In the genomic region with DNA sequence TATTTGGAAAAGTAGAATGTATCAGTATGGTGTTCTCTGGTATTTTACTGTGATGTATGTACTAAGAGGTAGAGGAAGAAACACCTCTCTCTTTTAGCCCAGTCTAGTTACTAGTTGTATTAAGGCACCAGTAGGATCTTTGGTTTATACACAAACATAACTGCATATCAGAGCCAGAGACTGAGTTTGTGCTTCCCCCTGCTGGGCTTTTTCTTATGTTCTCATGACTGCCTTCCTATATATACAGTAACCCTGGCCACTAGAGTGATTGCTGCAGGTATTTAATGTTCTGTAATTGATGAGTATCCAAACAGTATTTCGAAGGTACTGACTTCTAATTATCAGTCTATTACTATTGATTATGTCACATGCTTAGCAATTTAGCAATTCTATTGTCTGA, we compare ENCODE assay signal across 8 cellular contexts.
DNase-seq lines count a peak whose midpoint lies in the region; ATAC-seq and TF ChIP-seq lines count a peak whose summit lies in the region.

No MANE protein-coding gene starts in this region.

- TF ChIP-seq CTCF in mammary epithelial cell (conservative IDR thresholded peaks at IDR 0.05 in 1 of 2, IDR thresholded peaks at IDR 0.05 in 1 of 2; ENCODE audit: extremely low read depth in 1 of 2, insufficient read depth in 1 of 2, low read depth in 1 of 2, low read length in 2 of 2) = peak; percentile 28 to 65
- TF ChIP-seq CTCF in retinal pigment epithelial cell (conservative IDR thresholded peaks at IDR 0.05; ENCODE audit: low read depth, low read length) = peak; percentile 65

- H3K9me3 ChIP-seq in mammary epithelial cell (replicated peaks; ENCODE audit: insufficient read depth, low read length) = no peaks in the 10 kb centered on the region

- ATAC-seq in HG02938 (IDR thresholded peaks at IDR 0.05; ENCODE audit: unreplicated experiment) (no peak), HG03097 (IDR thresholded peaks at IDR 0.05; ENCODE audit: low FRiP score, unreplicated experiment) (no peak)

- intact Hi-C loops in mammary epithelial cell (cut with micrococcal nuclease) = loop anchor here (1.0 to 10.0 kb wide), 2 partner anchors 212 to 456 kb away; no protein-coding TSS in a partner anchor

- no peaks in the 10 kb centered on the region for H3K4me1 ChIP-seq in mammary epithelial cell (ENCODE audit: insufficient read depth, low read length)

- no peaks in the 10 kb centered on the region for H3K36me3 ChIP-seq in mammary epithelial cell (ENCODE audit: insufficient read depth, low read length)

- dilution Hi-C loops in mammary epithelial cell (cut with HindIII; ENCODE audit: low sequenced_read_pairs) = no loop called here

- 0% methylated on average over 1 of the region's 1 CpG for WGBS in mammary epithelial cell (ENCODE audit: low coverage, missing lambda C conversion rate)

- H3K4me2 ChIP-seq in mammary epithelial cell (ENCODE audit: insufficient read depth, low read depth, low read length) = no peak overlapping the region

- POLR2A ChIA-PET in HEK293T (lab: Yijun Ruan, JAX) = no interaction called here

- H4K20me1 ChIP-seq in mammary epithelial cell (ENCODE audit: insufficient read depth, low read length) = no peaks in the 10 kb centered on the region

- DNase-seq in HEK293T (ENCODE audit: extremely low spot score) = peak; percentile 70
- peak; percentile 63 for DNase-seq in NCI-H2227 treated with DMSO at 0.1 percent for 48 hours (lab: John Stamatoyannopoulos, UW)
- peak; percentile 14 for DNase-seq in mammary epithelial cell
- DNase-seq in retinal pigment epithelial cell (ENCODE audit: low read depth) = peak; percentile 20
- no peak for DNase-seq in stimulated activated CD4-positive, alpha-beta T cell treated with anti-CD3 and anti-CD28 coated beads, Interleukin-12 subunit alpha, Interleukin-12 subunit beta, amount 100 ng/mL, for 4 hours
- no peak for DNase-seq in activated naive CD4-positive, alpha-beta T cell treated with Interleukin-2 at 50 U/mL for 16 hours

- H3K4me3 ChIP-seq in mammary epithelial cell (replicated peaks in 1 of 3; ENCODE audit: insufficient read depth in 1 of 3, low read depth in 2 of 3, low read length in 3 of 3) (no peak overlapping the region), retinal pigment epithelial cell (ENCODE audit: low read length) (no peak overlapping the region)

- H2AFZ ChIP-seq in mammary epithelial cell (ENCODE audit: low read depth, low read length) = no peak overlapping the region

- BruUV-seq in mammary epithelial cell (replicated peaks; lab: Mats Ljungman, UMichigan) = no TSS peak

- no peak overlapping the region for H3K27ac ChIP-seq in mammary epithelial cell (ENCODE audit: insufficient read depth, low read depth, low read length)

- H3K27me3 ChIP-seq in mammary epithelial cell (ENCODE audit: insufficient read depth, low read length) = no peaks in the 10 kb centered on the region

- no peaks in the 10 kb centered on the region for H3K79me2 ChIP-seq in mammary epithelial cell (ENCODE audit: insufficient read depth, low read length)

- H3K9ac ChIP-seq in mammary epithelial cell (ENCODE audit: insufficient read depth, low read length) = no peak overlapping the region

- CTCF ChIA-PET in HEK293T (lab: Yijun Ruan, JAX) (interaction anchor here (0.7 to 1.3 kb wide), 4 partner anchors 29 to 454 kb away, joined by 3 to 5 read pairs (median 4); no protein-coding TSS in a partner anchor), mammary epithelial cell (lab: Charles Lee; ENCODE audit: low non-redundant PET) (interaction anchor here (0.7 kb wide), 2 partner anchors 212 to 1669 kb away, joined by 3 to 5 read pairs; no protein-coding TSS in a partner anchor)

- in situ Hi-C loops in mammary epithelial cell (cut with MboI; ENCODE audit: low sequenced_read_pairs in 2 of 2) = loop anchor here (10.0 kb wide), 1 partner anchor 216 kb away; no protein-coding TSS in a partner anchor

TF ChIP-seq in HEK293T, 16 proteins besides CTCF, POLR2A, EP300 and RAD21:
- no peak for TF ChIP-seq ZNF384 (IDR thresholded peaks at IDR 0.05)

Comparison
In these comparisons a context has a peak if more than half of its experiments do, and no peak if none do; other contexts are left out.
1. DNase-seq: peak in HEK293T (single experiment), NCI-H2227 treated with DMSO at 0.1 percent for 48 hours (single experiment), mammary epithelial cell (single experiment) and retinal pigment epithelial cell (single experiment); none in stimulated activated CD4-positive, alpha-beta T cell treated with anti-CD3 and anti-CD28 coated beads, Interleukin-12 subunit alpha, Interleukin-12 subunit beta, amount 100 ng/mL, for 4 hours (single experiment) and activated naive CD4-positive, alpha-beta T cell treated with Interleukin-2 at 50 U/mL for 16 hours (single experiment).